In genomic region chr3:77667901-77668300, GRCh38 we compare ENCODE assay signal across 20 cellular contexts.
"Had no signal": no experiment of that assay in that cellular context is flagged by ENCODE, and none has a peak within 500 bp of the region (broad histone marks: within the 10 kb centered on the region; RNA-seq: fewer than 3 reads in every experiment).

No MANE protein-coding gene starts in this region.

- ATAC-seq: effector memory CD8-positive, alpha-beta T cell; esophagus mucosa; gastrocnemius medialis; heart left ventricle; left cardiac atrium; left ventricle myocardium superior; lower lobe of right lung; naive thymus-derived CD8-positive, alpha-beta T cell; pancreas; stimulated activated memory B cell treated with anti-CD40 and anti-IgM and Interleukin-4, amounts not matched to agents 10 μg/mL and 1 μg/mL and 100 μg/mL, for 72 hours; stimulated activated naive CD8-positive, alpha-beta T cell treated with anti-CD3 and anti-CD28 coated beads, Interleukin-15, Interleukin-2, amounts not matched to agents 100 U/mL and 50 U/mL, for 24 hours had no signal

- DNase-seq: colonic mucosa; effector memory CD8-positive, alpha-beta T cell; gastrocnemius medialis; heart left ventricle; kidney; left cardiac atrium; left ventricle myocardium superior; lower lobe of right lung; naive thymus-derived CD8-positive, alpha-beta T cell; nephron progenitor cell; pancreas; right cardiac atrium; spleen; stimulated activated CD4-positive, alpha-beta T cell treated with anti-CD3 and anti-CD28 coated beads, Interleukin-4, amount 100 ng/mL, for 4 hours; stimulated activated naive CD8-positive, alpha-beta T cell treated with anti-CD3 and anti-CD28 coated beads, Interleukin-15, Interleukin-2, amounts not matched to agents 100 U/mL and 50 U/mL, for 24 hours; substantia nigra; testis; tibial artery had no signal
